Comparison of ENCODE assay signal across 15 cellular contexts in the genomic region with DNA sequence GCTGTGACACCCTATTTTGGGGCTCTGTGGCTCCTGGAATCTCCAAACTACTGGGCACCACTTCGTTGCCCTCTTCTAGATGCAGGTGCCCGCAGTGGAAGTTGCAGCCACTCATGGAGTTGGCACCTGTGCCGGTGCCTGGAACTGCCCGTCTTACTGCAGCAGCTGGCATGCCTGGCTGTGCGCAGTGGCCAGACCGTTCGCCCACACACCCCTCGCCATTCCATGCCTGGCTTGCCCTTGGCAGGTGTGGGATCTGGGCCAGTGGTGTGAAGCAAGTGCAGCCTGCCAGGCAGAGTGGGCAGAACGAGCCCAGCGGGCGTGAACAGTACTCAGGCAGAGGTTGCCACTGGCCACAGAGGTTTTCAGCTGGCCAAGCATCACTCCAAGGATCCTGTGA.
DNase-seq lines count a peak whose midpoint lies in the region; ATAC-seq and TF ChIP-seq lines count a peak whose summit lies in the region.
"Had no signal": no experiment of that assay in that cellular context is flagged by ENCODE, and none has a peak within 500 bp of the region (broad histone marks: within the 10 kb centered on the region; RNA-seq: fewer than 3 reads in every experiment).

No MANE protein-coding gene starts in this region.

- H3K36me3 ChIP-seq in PC-3 (ENCODE audit: low read depth, low read length) (no peaks in the 10 kb centered on the region), smooth muscle cell (ENCODE audit: low read depth) (no peaks in the 10 kb centered on the region)
- H3K36me3 ChIP-seq: BE2C had no signal

- H3F3A ChIP-seq in PC-3 (ENCODE audit: low read length, unreplicated experiment) (no peaks in the 10 kb centered on the region), smooth muscle cell (ENCODE audit: low read depth) (no peaks in the 10 kb centered on the region)

- 94% methylated on average over 11 of the region's 11 CpGs for WGBS in smooth muscle cell (ENCODE audit: low lambda C conversion rate)

- H3K4me1 Mint-ChIP-seq in CD14-positive monocyte: no peaks in the 10 kb centered on the region

- H3K4me2 ChIP-seq in PC-3 (ENCODE audit: low read length) (no peak overlapping the region), smooth muscle cell (no peak overlapping the region)
- H3K4me2 ChIP-seq: A549 had no signal

- no peak overlapping the region for H3K4me3 ChIP-seq in PC-3 (ENCODE audit: low read length)
- H3K4me3 ChIP-seq in smooth muscle cell: no peak overlapping the region
- no peak overlapping the region for H3K4me3 ChIP-seq in foreskin fibroblast (ENCODE audit: low read depth in 1 of 2, low read length in 2 of 2)
- H3K4me3 ChIP-seq: A549 had no signal

- no peak overlapping the region for H3K4me3 Mint-ChIP-seq in CD14-positive monocyte
- H3K4me3 Mint-ChIP-seq: CD8-positive, alpha-beta T cell had no signal

- no peaks in the 10 kb centered on the region for H3K36me3 Mint-ChIP-seq in CD14-positive monocyte
- H3K36me3 Mint-ChIP-seq: CD8-positive, alpha-beta T cell had no signal

- no peak overlapping the region for H3K9ac ChIP-seq in PC-3 (ENCODE audit: low read length)
- H3K9ac ChIP-seq in smooth muscle cell (ENCODE audit: low read depth): no peak overlapping the region

- H3K4me1 ChIP-seq in PC-3 (ENCODE audit: insufficient read depth, low read length) (no peaks in the 10 kb centered on the region), smooth muscle cell (ENCODE audit: low read depth) (no peaks in the 10 kb centered on the region)
- H3K4me1 ChIP-seq: A549, BE2C had no signal

- H3K27me3 Mint-ChIP-seq in CD14-positive monocyte (ENCODE audit: low read depth in 3 of 3): no peaks in the 10 kb centered on the region

- CTCF ChIA-PET in PC-3 (lab: Charles Lee): no interaction called here

- no TSS peak for BruUV-seq in PC-3 (replicated peaks; lab: Mats Ljungman, UMichigan)

- peaks cover 0 to 2% (median 0%) of the 10 kb centered on the region in 7 donors for H3K9me3 Mint-ChIP-seq in CD14-positive monocyte

- peak; percentile 40 for DNase-seq in CD14-positive monocyte (ENCODE audit: low spot score)
- peak; percentile 5 for DNase-seq in NCI-H2029 (lab: John Stamatoyannopoulos, UW)
- no peak for DNase-seq in PC-3
- peak; percentile 68 for DNase-seq in myocyte (ENCODE audit: low read depth)
- DNase-seq in smooth muscle cell (lab: John Stamatoyannopoulos, UW; ENCODE audit: unreplicated experiment): no peak
- DNase-seq in foreskin fibroblast: no peak
- DNase-seq: BE2C; CD8-positive, alpha-beta T cell; COR-L47; DMS53; GF-D8; IMR-90 had no signal

- H3K27ac ChIP-seq in PC-3 (ENCODE audit: low read length) (no peak overlapping the region), smooth muscle cell (ENCODE audit: low read depth) (no peak overlapping the region)
- H3K27ac ChIP-seq: A549, C4-2B had no signal

- H3K27me3 ChIP-seq in PC-3 (ENCODE audit: low read length) (no peaks in the 10 kb centered on the region), smooth muscle cell (ENCODE audit: low read depth) (no peaks in the 10 kb centered on the region)
- H3K27me3 ChIP-seq: BE2C had no signal

- no peak overlapping the region for H2AFZ ChIP-seq in PC-3 (ENCODE audit: low read length)
- no peak overlapping the region for H2AFZ ChIP-seq in smooth muscle cell (ENCODE audit: low read depth)

- H4K20me1 ChIP-seq in PC-3 (ENCODE audit: low read length) (no peaks in the 10 kb centered on the region), smooth muscle cell (ENCODE audit: low read depth) (no peaks in the 10 kb centered on the region)

- no peak overlapping the region for H3K27ac Mint-ChIP-seq in CD14-positive monocyte
- H3K27ac Mint-ChIP-seq: CD8-positive, alpha-beta T cell had no signal

- H3K79me2 ChIP-seq in PC-3 (ENCODE audit: low read length): no peaks in the 10 kb centered on the region
- no peaks in the 10 kb centered on the region for H3K79me2 ChIP-seq in smooth muscle cell (ENCODE audit: low read depth)

- no peaks in the 10 kb centered on the region for H3K9me3 ChIP-seq in PC-3 (ENCODE audit: low read length)
- no peaks in the 10 kb centered on the region for H3K9me3 ChIP-seq in smooth muscle cell (replicated peaks; ENCODE audit: low read depth)
- H3K9me3 ChIP-seq: A549, BE2C had no signal

- ATAC-seq in PC-3 (peak; percentile 27), HG02571 (IDR thresholded peaks at IDR 0.05; ENCODE audit: unreplicated experiment) (no peak)
- ATAC-seq: A549; CD8-positive, alpha-beta T cell had no signal

- POLR2A ChIA-PET in PC-3 (lab: Charles Lee; ENCODE audit: unreplicated experiment): no interaction called here

- TF ChIP-seq CTCF in CD14-positive monocyte (IDR thresholded peaks at IDR 0.05) (no peak), PC-3 (conservative IDR thresholded peaks at IDR 0.05; ENCODE audit: low read depth, low read length) (no peak), smooth muscle cell (IDR thresholded peaks at IDR 0.05; ENCODE audit: borderline replicate concordance, insufficient read depth, poor library complexity, severe bottlenecking) (no peak), foreskin fibroblast (IDR thresholded peaks at IDR 0.05; ENCODE audit: low read depth, low read length) (no peak)

- H3K9me2 ChIP-seq in PC-3 (replicated peaks; ENCODE audit: low read length): no peaks in the 10 kb centered on the region

- intact Hi-C loops in CD14-positive monocyte (cut with micrococcal nuclease): no loop called here
- intact Hi-C loops in PC-3 (cut with micrococcal nuclease): no loop called here

Comparison
In these comparisons a context has a peak if more than half of its experiments do, and no peak if none do; other contexts are left out.
1. DNase-seq: peak in CD14-positive monocyte (single experiment), NCI-H2029 (single experiment) and myocyte (single experiment); none in PC-3 (single experiment), smooth muscle cell (single experiment) and foreskin fibroblast (0 of 2).